Comparison of ENCODE assay signal across 17 cellular contexts in genomic region chr11:69353696-69354544, GRCh38. TPM values are rescaled to one million over a fixed set of nuclear protein-coding genes. Genes with fewer than 3 reads are reported as not detected.
A peak's percentile ranks its signal among the peaks of the same experiment; 100 is the strongest.
DNase-seq lines count a peak whose midpoint lies in the region; ATAC-seq and TF ChIP-seq lines count a peak whose summit lies in the region.
"Had no signal": no experiment of that assay in that cellular context is flagged by ENCODE, and none has a peak within 500 bp of the region (broad histone marks: within the 10 kb centered on the region; RNA-seq: fewer than 3 reads in every experiment).

No MANE protein-coding gene starts in this region.

- no peaks in the 10 kb centered on the region for H3K79me2 ChIP-seq in GM23338 (replicated peaks; ENCODE audit: insufficient read depth)
- H3K79me2 ChIP-seq in Karpas-422 (ENCODE audit: low read length) = no peaks in the 10 kb centered on the region

- H3K27me3 Mint-ChIP-seq in GM23338 (ENCODE audit: insufficient read depth, low read depth, poor library complexity) = no peaks in the 10 kb centered on the region

- 58% methylated on average over 20 of the region's 20 CpGs for WGBS in liver

- H3K4me3 ChIP-seq in A673 (ENCODE audit: low read depth, low read length, poor library complexity, severe bottlenecking) (no peak overlapping the region), GM23338 (no peak overlapping the region), adipocyte (ENCODE audit: low read length) (no peak overlapping the region), liver (ENCODE audit: low read depth in 1 of 3, low read length in 3 of 3) (no peak overlapping the region), Karpas-422 (ENCODE audit: low read length) (no peak overlapping the region)
- H3K4me3 ChIP-seq: SJSA1 had no signal

- H2AFZ ChIP-seq in GM23338 = no peak overlapping the region
- no peak overlapping the region for H2AFZ ChIP-seq in Karpas-422 (ENCODE audit: low read length)

- TF ChIP-seq RAD21 in liver (IDR thresholded peaks at IDR 0.05) = peak; percentile 49 to 56

- POLR2A ChIA-PET in A673 (lab: Charles Lee; ENCODE audit: low non-redundant PET) = no interaction called here

- H3K9ac ChIP-seq in adipocyte (ENCODE audit: low read length) (peak overlapping the region; percentile 37), liver (ENCODE audit: low read depth in 1 of 2, low read length in 2 of 2) (peak overlapping the region in 1 of 2 donors; percentile 79), Karpas-422 (ENCODE audit: low read length) (no peak overlapping the region)

- no peak overlapping the region for H3K4me2 ChIP-seq in GM23338
- H3K4me2 ChIP-seq in Karpas-422 (ENCODE audit: low read depth, low read length, poor library complexity, severe bottlenecking) = no peak overlapping the region

- H4K20me1 ChIP-seq in GM23338 (replicated peaks; ENCODE audit: insufficient read depth) (no peaks in the 10 kb centered on the region), Karpas-422 (ENCODE audit: insufficient read depth, low read depth, low read length) (no peaks in the 10 kb centered on the region)

- H3K4me3 Mint-ChIP-seq in GM23338 = no peak overlapping the region
- H3K4me3 Mint-ChIP-seq: dendritic cell treated with granulocyte-macrophage colony-stimulating factor and Interleukin-4, amounts not matched to agents 40 ng/mL and 50 ng/mL, for 4 days; naive B cell had no signal

- H3K9me3 ChIP-seq in A673 (ENCODE audit: low read depth, low read length, poor library complexity, severe bottlenecking) (peaks cover 7% of the 10 kb centered on the region), adipocyte (ENCODE audit: control insufficient read depth, low read length) (no peaks in the 10 kb centered on the region), liver (ENCODE audit: control insufficient read depth in 4 of 4, low read length in 3 of 4) (no peaks in the 10 kb centered on the region), Karpas-422 (ENCODE audit: low read length) (no peaks in the 10 kb centered on the region)
- H3K9me3 ChIP-seq: SJSA1 had no signal

- DNase-seq in A673 (ENCODE audit: low spot score) (peak; percentile 91), GM23338 (ENCODE audit: low spot score) (peak; percentile 14), adipocyte (ENCODE audit: low read depth) (no peak), Ammon's horn (ENCODE audit: low spot score) (no peak), HPDE6-E6E7 (ENCODE audit: extremely low spot score) (no peak), NCI-H1105 treated with DMSO at 0.1 percent for 48 hours (lab: John Stamatoyannopoulos, UW) (no peak), Karpas-422 (no peak)
- DNase-seq: C1 segment of cervical spinal cord; foreskin fibroblast; naive B cell; NCI-H2081 treated with DMSO at 0.1 percent for 48 hours; retina; stimulated activated naive CD8-positive, alpha-beta T cell treated with anti-CD3 and anti-CD28 coated beads, Interleukin-15, Interleukin-2, amounts not matched to agents 100 U/mL and 50 U/mL, for 24 hours had no signal

- intact Hi-C loops in A673 (cut with micrococcal nuclease; ENCODE audit: unreplicated experiment) = loop anchor here (2.0 to 10.0 kb wide), 3 partner anchors 35 to 249 kb away; no protein-coding TSS in a partner anchor

- H3K9me2 ChIP-seq in GM23338 (ENCODE audit: insufficient read depth) (no peaks in the 10 kb centered on the region), Karpas-422 (replicated peaks; ENCODE audit: insufficient read depth, low read length) (no peaks in the 10 kb centered on the region)

- peak; percentile 59 for ATAC-seq in GM23338
- ATAC-seq: stimulated activated naive CD8-positive, alpha-beta T cell treated with anti-CD3 and anti-CD28 coated beads, Interleukin-15, Interleukin-2, amounts not matched to agents 100 U/mL and 50 U/mL, for 24 hours had no signal

- peak overlapping the region; percentile 69 for H3K27ac ChIP-seq in A673 (ENCODE audit: low read depth, low read length, poor library complexity, severe bottlenecking)
- no peak overlapping the region for H3K27ac ChIP-seq in GM23338 (ENCODE audit: low read depth)
- peak overlapping the region; percentile 76 to 88 for H3K27ac ChIP-seq in liver (ENCODE audit: low read depth in 1 of 2, low read length in 2 of 2)
- H3K27ac ChIP-seq in Karpas-422 (ENCODE audit: low read length) = no peak overlapping the region
- H3K27ac ChIP-seq: VCaP had no signal

- H3K36me3 Mint-ChIP-seq in GM23338 (ENCODE audit: low read depth) = no peaks in the 10 kb centered on the region; the same call in 2 of the 3 replicates

- peaks cover 6% of the 10 kb centered on the region; the same call in 2 of the 3 replicates for H3K9me3 Mint-ChIP-seq in GM23338
- H3K9me3 Mint-ChIP-seq: dendritic cell treated with granulocyte-macrophage colony-stimulating factor and Interleukin-4, amounts not matched to agents 40 ng/mL and 50 ng/mL, for 4 days had no signal

- H3K4me1 Mint-ChIP-seq in GM23338 = no peaks in the 10 kb centered on the region

- H3K27me3 ChIP-seq in A673 (replicated peaks; ENCODE audit: insufficient read depth, low read depth, low read length, poor library complexity) = no peaks in the 10 kb centered on the region
- H3K27me3 ChIP-seq in GM23338 (ENCODE audit: insufficient read depth) = no peaks in the 10 kb centered on the region
- no peaks in the 10 kb centered on the region for H3K27me3 ChIP-seq in adipocyte (replicated peaks; ENCODE audit: control insufficient read depth, insufficient read depth, low read length)
- H3K27me3 ChIP-seq in liver (ENCODE audit: control insufficient read depth in 4 of 4, insufficient read depth in 4 of 4, low read length in 3 of 4) = no peaks in the 10 kb centered on the region
- no peaks in the 10 kb centered on the region for H3K27me3 ChIP-seq in Karpas-422 (ENCODE audit: low read length)
- H3K27me3 ChIP-seq: SJSA1 had no signal

- no peaks in the 10 kb centered on the region for H3F3A ChIP-seq in GM23338 (replicated peaks; ENCODE audit: low read depth)

- no TSS peak for BruUV-seq in A673 (replicated peaks; lab: Mats Ljungman, UMichigan)

- H3K4me1 ChIP-seq in A673 (ENCODE audit: insufficient read depth, low read length, poor library complexity, severe bottlenecking) (peaks cover 64% of the 10 kb centered on the region), GM23338 (ENCODE audit: insufficient read depth) (no peaks in the 10 kb centered on the region), adipocyte (ENCODE audit: control insufficient read depth, insufficient read depth, low read length) (peaks cover 33% of the 10 kb centered on the region), liver (ENCODE audit: control insufficient read depth in 4 of 4, insufficient read depth in 4 of 4, low read length in 3 of 4) (peaks cover 15 to 42% (median 29%) of the 10 kb centered on the region in 4 donors), Karpas-422 (ENCODE audit: low read length) (no peaks in the 10 kb centered on the region)

- H3K27ac Mint-ChIP-seq in GM23338 = no peak overlapping the region
- H3K27ac Mint-ChIP-seq: dendritic cell treated with granulocyte-macrophage colony-stimulating factor and Interleukin-4, amounts not matched to agents 40 ng/mL and 50 ng/mL, for 4 days had no signal

- peak; percentile 32; the same call in 1 of the 2 replicates for TF ChIP-seq CTCF in A673 (conservative IDR thresholded peaks at IDR 0.05; ENCODE audit: low read depth, low read length)
- TF ChIP-seq CTCF in GM23338 (conservative IDR thresholded peaks at IDR 0.05; ENCODE audit: low read depth in 2 of 2) = no peak
- TF ChIP-seq CTCF in liver (IDR thresholded peaks at IDR 0.05; ENCODE audit: low read depth, low read length, missing input control) = no peak

- peaks cover 14% of the 10 kb centered on the region for H3K36me3 ChIP-seq in A673 (ENCODE audit: insufficient read depth, low read length, poor library complexity, severe bottlenecking)
- H3K36me3 ChIP-seq in GM23338 (ENCODE audit: insufficient read depth) = no peaks in the 10 kb centered on the region
- no peaks in the 10 kb centered on the region for H3K36me3 ChIP-seq in adipocyte (ENCODE audit: control insufficient read depth, insufficient read depth, low read length, severe bottlenecking)
- no peaks in the 10 kb centered on the region for H3K36me3 ChIP-seq in liver (ENCODE audit: control insufficient read depth in 4 of 4, insufficient read depth in 3 of 4, low read depth in 1 of 4, low read length in 3 of 4)
- H3K36me3 ChIP-seq in Karpas-422 (ENCODE audit: insufficient read depth, low read length) = no peaks in the 10 kb centered on the region
- H3K36me3 ChIP-seq: SJSA1 had no signal

- CTCF ChIA-PET in A673 (lab: Charles Lee) = interaction anchor here (0.5 to 1.3 kb wide), 5 partner anchors 18 to 284 kb away, joined by 3 to 4 read pairs (median 4); no protein-coding TSS in a partner anchor

TF ChIP-seq in GM23338, 12 proteins besides CTCF, POLR2A, EP300 and RAD21:
- TF ChIP-seq NANOG (IDR thresholded peaks at IDR 0.05; ENCODE audit: borderline replicate concordance) = no peak

TF ChIP-seq in liver, 16 proteins besides CTCF, POLR2A, EP300 and RAD21 (continues in another document):
- peak; percentile 97 to 99 for TF ChIP-seq EGR1 (IDR thresholded peaks at IDR 0.05; ENCODE audit: low read depth in 2 of 2)
- TF ChIP-seq HNF4A (conservative IDR thresholded peaks at IDR 0.05) = peak; percentile 88 to 98
- TF ChIP-seq TAF1 (conservative IDR thresholded peaks at IDR 0.05) = no peak
- TF ChIP-seq YY1 (IDR thresholded peaks at IDR 0.05) = peak; percentile 60
- TF ChIP-seq, protein P1, sequence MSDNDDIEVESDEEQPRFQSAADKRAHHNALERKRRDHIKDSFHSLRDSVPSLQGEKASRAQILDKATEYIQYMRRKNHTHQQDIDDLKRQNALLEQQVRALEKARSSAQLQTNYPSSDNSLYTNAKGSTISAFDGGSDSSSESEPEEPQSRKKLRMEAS (IDR thresholded peaks at IDR 0.05) = peak; percentile 83
- peak; percentile 87 for TF ChIP-seq FOXA1 (IDR thresholded peaks at IDR 0.05)
- peak; percentile 98 to 100 for TF ChIP-seq RXRA (IDR thresholded peaks at IDR 0.05)
- peak in 1 of 2 donors; percentile 79 for TF ChIP-seq JUND (IDR thresholded peaks at IDR 0.05)
- TF ChIP-seq, protein P2, sequence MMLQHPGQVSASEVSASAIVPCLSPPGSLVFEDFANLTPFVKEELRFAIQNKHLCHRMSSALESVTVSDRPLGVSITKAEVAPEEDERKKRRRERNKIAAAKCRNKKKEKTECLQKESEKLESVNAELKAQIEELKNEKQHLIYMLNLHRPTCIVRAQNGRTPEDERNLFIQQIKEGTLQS (IDR thresholded peaks at IDR 0.05) = no peak
- peak in 1 of 2 donors; percentile 27 for TF ChIP-seq GABPA (IDR thresholded peaks at IDR 0.05 in 1 of 2, conservative IDR thresholded peaks at IDR 0.05 in 1 of 2)
- peak; percentile 60 for TF ChIP-seq FOXA2 (IDR thresholded peaks at IDR 0.05)
- peak; percentile 68 for TF ChIP-seq HNF4G (IDR thresholded peaks at IDR 0.05)
- TF ChIP-seq NR2F2 (IDR thresholded peaks at IDR 0.05) = peak; percentile 69

RNA-seq across cellular contexts. Expression of gene MYEOV, which starts 60.0 kb away (rescaled TPM):
- total RNA-seq in A673 (2021) (174 and 192 TPM in 2 replicates), liver (under 1 TPM in 1 of 2 donors, not detected in 1; 0.79 TPM)
- 0.14 and 0.70 TPM in 2 replicates for total RNA-seq in GM23338 (2014; rRNA removed; shearing (Covaris generic))
- polyA plus RNA-seq in GM23338 (2016; fragmentation: Nextera tagmentation; extraction: Ambion mirVana) (0.19 TPM in 1 of 2 replicates, not detected in the other), liver (under 1 TPM in 1 of 2 donors, not detected in 1; 0.90 TPM)
- 0.22 and 0.25 TPM in 2 replicates for total RNA-seq in Karpas-422 (2014; rRNA removed; shearing (Covaris generic); ENCODE audit: low replicate concordance)

Comparison
In these comparisons a context has a peak if more than half of its experiments do, and no peak if none do; other contexts are left out.
1. DNase-seq: peak in A673 (single experiment) and GM23338 (single experiment); none in adipocyte (single experiment), Ammon's horn (single experiment), HPDE6-E6E7 (single experiment), NCI-H1105 treated with DMSO at 0.1 percent for 48 hours (single experiment) and Karpas-422 (single experiment).
2. H3K27ac ChIP-seq: peak in A673 (single experiment) and liver (2 of 2); none in GM23338 (single experiment) and Karpas-422 (single experiment).
3. RNA of gene MYEOV, which starts 60.0 kb away (total RNA-seq): 174 to 192 TPM in A673; 0.79 TPM in liver, 0.22 to 0.25 TPM in Karpas-422 and 0.14 to 0.70 TPM in GM23338; every median in the first group is over 10 times any median in the second.